Comparison of ENCODE assay signal across 9 cellular contexts in the genomic region with DNA sequence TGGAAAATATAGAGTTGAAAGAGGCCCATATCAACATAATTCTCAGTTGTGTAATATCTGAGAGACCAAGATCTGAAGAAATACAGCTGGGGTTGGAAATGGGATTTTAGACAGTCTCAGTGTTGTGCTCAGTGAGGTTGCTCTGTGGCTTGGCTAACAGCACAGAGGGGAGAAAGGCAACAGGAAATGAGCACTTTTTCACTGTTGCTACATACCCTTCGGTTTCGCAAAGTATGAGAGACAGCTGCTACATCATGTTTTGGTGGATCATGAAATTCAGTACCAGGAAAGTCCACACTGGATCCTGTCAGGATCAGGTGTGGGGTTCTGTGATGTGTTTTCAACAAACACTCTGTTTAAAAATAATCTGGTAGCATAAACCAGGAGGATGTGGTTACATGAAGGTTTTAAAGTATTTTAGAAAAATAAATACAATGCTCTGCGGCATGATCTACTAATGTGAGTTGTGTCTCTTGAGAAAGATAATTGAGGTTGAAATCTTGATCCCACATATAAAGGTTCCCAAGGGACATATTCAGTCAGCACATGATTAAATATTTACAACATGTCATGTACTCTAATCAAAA. TPM values are rescaled to one million over a fixed set of nuclear protein-coding genes. Genes with fewer than 3 reads are reported as not detected.
DNase-seq lines count a peak whose midpoint lies in the region; ATAC-seq, FAIRE-seq and TF ChIP-seq lines count a peak whose summit lies in the region.
"Had no signal": no experiment of that assay in that cellular context is flagged by ENCODE, and none has a peak within 500 bp of the region (broad histone marks: within the 10 kb centered on the region; RNA-seq: fewer than 3 reads in every experiment).

No MANE protein-coding gene starts in this region.

- H3K27ac ChIP-seq in DND-41 (ENCODE audit: low read length) (peak overlapping the region; percentile 63), pancreas (peak overlapping the region in 1 of 4 donors; percentile 12)

- no peaks in the 10 kb centered on the region for H3K79me2 ChIP-seq in DND-41 (ENCODE audit: insufficient read depth, low read length)

- peaks cover 30% of the 10 kb centered on the region for H3K4me1 ChIP-seq in DND-41 (ENCODE audit: insufficient read depth, low read length)
- no peaks in the 10 kb centered on the region for H3K4me1 ChIP-seq in pancreas

- intact Hi-C loops in pancreas (cut with DNase I): no loop called here

- no peaks in the 10 kb centered on the region for H3K9me3 ChIP-seq in DND-41 (ENCODE audit: insufficient read depth, low read length, severe bottlenecking)
- H3K9me3 ChIP-seq in pancreas: no peaks in the 10 kb centered on the region

- WGBS in pancreas, 2 donors: 68 to 71% methylated on average over 3 of the region's 3 CpGs

- no peak for TF ChIP-seq CTCF in DND-41 (IDR thresholded peaks at IDR 0.05; ENCODE audit: borderline replicate concordance, extremely low read depth, low read length, poor library complexity, severe bottlenecking)
- TF ChIP-seq CTCF in pancreas (IDR thresholded peaks at IDR 0.05): no peak

- DNase-seq in DND-41 (peak; percentile 67), amniotic epithelial cell (ENCODE audit: low read depth) (peak; percentile 95), pancreas (no peak), NCI-H748 treated with DMSO at 0.1 percent for 48 hours (lab: John Stamatoyannopoulos, UW) (no peak), COLO668 (lab: John Stamatoyannopoulos, UW; ENCODE audit: unreplicated experiment) (no peak), NCI-H345 treated with DMSO at 0.1 percent for 48 hours (lab: John Stamatoyannopoulos, UW; ENCODE audit: unreplicated experiment) (no peak)

- H4K20me1 ChIP-seq in DND-41 (ENCODE audit: insufficient read depth, low read length): no peaks in the 10 kb centered on the region

- peak overlapping the region; percentile 30 for H3K9ac ChIP-seq in DND-41 (ENCODE audit: low read depth, low read length)

- FAIRE-seq in pancreas (lab: Jason Lieb, UNC): no peak
- FAIRE-seq: K562 had no signal

- H3K36me3 ChIP-seq in DND-41 (ENCODE audit: insufficient read depth, low read length): no peaks in the 10 kb centered on the region
- no peaks in the 10 kb centered on the region for H3K36me3 ChIP-seq in pancreas

- H3K4me3 ChIP-seq in DND-41 (ENCODE audit: low read depth in 1 of 2, low read length in 2 of 2): no peak overlapping the region
- H3K4me3 ChIP-seq in pancreas: no peak overlapping the region
- H3K4me3 ChIP-seq: K562 had no signal

- H2AFZ ChIP-seq in DND-41 (ENCODE audit: low read depth, low read length): peak overlapping the region; percentile 13; the same call in 1 of the 2 replicates

- ATAC-seq in DND-41 (ENCODE audit: insufficient read depth, low read depth) (peak; percentile 97), GM19452 (IDR thresholded peaks at IDR 0.05; ENCODE audit: unreplicated experiment) (peak; percentile 93), HG03460 (IDR thresholded peaks at IDR 0.05; ENCODE audit: unreplicated experiment) (peak; percentile 90), pancreas (peak in 3 of 4 donors; percentile 61 to 83 (median 82))
- ATAC-seq: K562 had no signal

- H3K27me3 ChIP-seq in DND-41 (ENCODE audit: insufficient read depth, low read length, poor library complexity): no peaks in the 10 kb centered on the region
- H3K27me3 ChIP-seq in pancreas: no peaks in the 10 kb centered on the region

- H3K4me2 ChIP-seq in DND-41 (ENCODE audit: insufficient read depth, low read length): peak overlapping the region; percentile 41

RNA-seq across cellular contexts. Expression of a gene that starts 6.9 kb away (rescaled TPM):
- under 1 TPM in 4 of 6 donors, not detected in 2; 0.03 to 0.09 (median 0.05) TPM for total RNA-seq in pancreas
- polyA plus RNA-seq in pancreas: not detected
- total RNA-seq: K562 had no signal
- polyA plus RNA-seq: K562 had no signal

Comparison
In these comparisons a context has a peak if more than half of its experiments do, and no peak if none do; other contexts are left out.
1. DNase-seq: peak in DND-41 (single experiment) and amniotic epithelial cell (single experiment); none in pancreas (0 of 6), NCI-H748 treated with DMSO at 0.1 percent for 48 hours (single experiment), COLO668 (single experiment) and NCI-H345 treated with DMSO at 0.1 percent for 48 hours (single experiment).
2. Peak in every context shown above with its lines, with median percentiles within 50 percentile points of each other: ATAC-seq.